1 cellular context compared by ENCODE assay signal in the genomic region with DNA sequence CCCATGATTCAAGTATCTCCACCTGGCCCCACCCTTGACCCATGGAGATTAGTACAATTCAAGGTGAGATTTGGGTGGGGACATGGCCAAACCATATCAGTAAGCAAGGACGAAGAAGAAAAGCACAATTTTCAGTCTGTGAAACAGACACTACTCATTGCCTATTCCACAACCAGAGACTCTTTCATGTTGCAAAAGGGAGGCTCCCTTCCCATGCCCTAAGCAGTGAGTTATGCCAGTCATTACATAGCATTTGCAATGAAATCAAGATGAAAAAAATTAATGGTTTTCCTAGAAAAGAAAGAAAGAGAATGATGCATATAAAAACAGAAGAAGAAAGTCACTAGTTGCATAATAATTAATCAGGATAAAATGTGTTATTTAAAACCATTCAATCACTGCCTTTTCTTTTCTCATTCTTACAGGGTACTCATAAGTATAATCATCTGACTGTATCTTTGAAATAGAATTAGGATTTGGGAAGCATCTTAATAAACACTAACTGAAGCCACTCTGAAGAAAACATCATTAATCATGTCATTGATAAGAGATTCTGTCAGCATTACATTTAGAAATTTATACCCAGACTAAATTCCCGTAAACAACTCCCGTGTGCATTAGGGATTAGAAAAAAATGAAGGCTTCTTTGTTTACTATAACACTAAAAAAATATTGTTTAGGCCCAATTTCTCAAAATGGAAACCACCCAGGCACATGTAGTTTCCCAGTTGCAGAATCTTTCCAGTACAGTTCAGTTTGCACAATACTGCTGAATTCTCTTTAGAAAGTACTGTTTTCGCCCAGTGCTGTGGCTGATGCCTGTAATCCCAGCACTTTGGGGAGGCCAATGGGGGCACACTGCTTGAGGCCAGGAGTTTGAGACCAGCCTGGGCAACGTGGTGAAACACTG.
TF ChIP-seq lines count a peak whose summit lies in the region.

No MANE protein-coding gene starts in this region.

TF ChIP-seq in GM23338, 12 proteins besides CTCF, POLR2A, EP300 and RAD21 (continued from another document):
- TF ChIP-seq, protein P1, sequence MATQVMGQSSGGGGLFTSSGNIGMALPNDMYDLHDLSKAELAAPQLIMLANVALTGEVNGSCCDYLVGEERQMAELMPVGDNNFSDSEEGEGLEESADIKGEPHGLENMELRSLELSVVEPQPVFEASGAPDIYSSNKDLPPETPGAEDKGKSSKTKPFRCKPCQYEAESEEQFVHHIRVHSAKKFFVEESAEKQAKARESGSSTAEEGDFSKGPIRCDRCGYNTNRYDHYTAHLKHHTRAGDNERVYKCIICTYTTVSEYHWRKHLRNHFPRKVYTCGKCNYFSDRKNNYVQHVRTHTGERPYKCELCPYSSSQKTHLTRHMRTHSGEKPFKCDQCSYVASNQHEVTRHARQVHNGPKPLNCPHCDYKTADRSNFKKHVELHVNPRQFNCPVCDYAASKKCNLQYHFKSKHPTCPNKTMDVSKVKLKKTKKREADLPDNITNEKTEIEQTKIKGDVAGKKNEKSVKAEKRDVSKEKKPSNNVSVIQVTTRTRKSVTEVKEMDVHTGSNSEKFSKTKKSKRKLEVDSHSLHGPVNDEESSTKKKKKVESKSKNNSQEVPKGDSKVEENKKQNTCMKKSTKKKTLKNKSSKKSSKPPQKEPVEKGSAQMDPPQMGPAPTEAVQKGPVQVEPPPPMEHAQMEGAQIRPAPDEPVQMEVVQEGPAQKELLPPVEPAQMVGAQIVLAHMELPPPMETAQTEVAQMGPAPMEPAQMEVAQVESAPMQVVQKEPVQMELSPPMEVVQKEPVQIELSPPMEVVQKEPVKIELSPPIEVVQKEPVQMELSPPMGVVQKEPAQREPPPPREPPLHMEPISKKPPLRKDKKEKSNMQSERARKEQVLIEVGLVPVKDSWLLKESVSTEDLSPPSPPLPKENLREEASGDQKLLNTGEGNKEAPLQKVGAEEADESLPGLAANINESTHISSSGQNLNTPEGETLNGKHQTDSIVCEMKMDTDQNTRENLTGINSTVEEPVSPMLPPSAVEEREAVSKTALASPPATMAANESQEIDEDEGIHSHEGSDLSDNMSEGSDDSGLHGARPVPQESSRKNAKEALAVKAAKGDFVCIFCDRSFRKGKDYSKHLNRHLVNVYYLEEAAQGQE (IDR thresholded peaks at IDR 0.05; ENCODE audit: unreplicated experiment) = no peak
- TF ChIP-seq EZH2 (IDR thresholded peaks at IDR 0.05; ENCODE audit: low read depth, unreplicated experiment) (no peak), JUNB (IDR thresholded peaks at IDR 0.05; ENCODE audit: unreplicated experiment) (no peak), NANOG (IDR thresholded peaks at IDR 0.05; ENCODE audit: borderline replicate concordance) (no peak), ZNF114 (CRISPR knock-in tag; IDR thresholded peaks at IDR 0.05) (no peak), CREB1 (CRISPR knock-in tag; IDR thresholded peaks at IDR 0.05; ENCODE audit: low read depth) (no peak), EZH2phosphoT487 (IDR thresholded peaks at IDR 0.05; ENCODE audit: unreplicated experiment) (no peak), STAT1 (IDR thresholded peaks at IDR 0.05; ENCODE audit: unreplicated experiment) (no peak), ZNF331 (CRISPR knock-in tag; IDR thresholded peaks at IDR 0.05; ENCODE audit: low read depth) (no peak)
- TF ChIP-seq, protein P2, sequence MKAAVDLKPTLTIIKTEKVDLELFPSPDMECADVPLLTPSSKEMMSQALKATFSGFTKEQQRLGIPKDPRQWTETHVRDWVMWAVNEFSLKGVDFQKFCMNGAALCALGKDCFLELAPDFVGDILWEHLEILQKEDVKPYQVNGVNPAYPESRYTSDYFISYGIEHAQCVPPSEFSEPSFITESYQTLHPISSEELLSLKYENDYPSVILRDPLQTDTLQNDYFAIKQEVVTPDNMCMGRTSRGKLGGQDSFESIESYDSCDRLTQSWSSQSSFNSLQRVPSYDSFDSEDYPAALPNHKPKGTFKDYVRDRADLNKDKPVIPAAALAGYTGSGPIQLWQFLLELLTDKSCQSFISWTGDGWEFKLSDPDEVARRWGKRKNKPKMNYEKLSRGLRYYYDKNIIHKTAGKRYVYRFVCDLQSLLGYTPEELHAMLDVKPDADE (IDR thresholded peaks at IDR 0.05) = no peak
- TF ChIP-seq, protein P3, sequence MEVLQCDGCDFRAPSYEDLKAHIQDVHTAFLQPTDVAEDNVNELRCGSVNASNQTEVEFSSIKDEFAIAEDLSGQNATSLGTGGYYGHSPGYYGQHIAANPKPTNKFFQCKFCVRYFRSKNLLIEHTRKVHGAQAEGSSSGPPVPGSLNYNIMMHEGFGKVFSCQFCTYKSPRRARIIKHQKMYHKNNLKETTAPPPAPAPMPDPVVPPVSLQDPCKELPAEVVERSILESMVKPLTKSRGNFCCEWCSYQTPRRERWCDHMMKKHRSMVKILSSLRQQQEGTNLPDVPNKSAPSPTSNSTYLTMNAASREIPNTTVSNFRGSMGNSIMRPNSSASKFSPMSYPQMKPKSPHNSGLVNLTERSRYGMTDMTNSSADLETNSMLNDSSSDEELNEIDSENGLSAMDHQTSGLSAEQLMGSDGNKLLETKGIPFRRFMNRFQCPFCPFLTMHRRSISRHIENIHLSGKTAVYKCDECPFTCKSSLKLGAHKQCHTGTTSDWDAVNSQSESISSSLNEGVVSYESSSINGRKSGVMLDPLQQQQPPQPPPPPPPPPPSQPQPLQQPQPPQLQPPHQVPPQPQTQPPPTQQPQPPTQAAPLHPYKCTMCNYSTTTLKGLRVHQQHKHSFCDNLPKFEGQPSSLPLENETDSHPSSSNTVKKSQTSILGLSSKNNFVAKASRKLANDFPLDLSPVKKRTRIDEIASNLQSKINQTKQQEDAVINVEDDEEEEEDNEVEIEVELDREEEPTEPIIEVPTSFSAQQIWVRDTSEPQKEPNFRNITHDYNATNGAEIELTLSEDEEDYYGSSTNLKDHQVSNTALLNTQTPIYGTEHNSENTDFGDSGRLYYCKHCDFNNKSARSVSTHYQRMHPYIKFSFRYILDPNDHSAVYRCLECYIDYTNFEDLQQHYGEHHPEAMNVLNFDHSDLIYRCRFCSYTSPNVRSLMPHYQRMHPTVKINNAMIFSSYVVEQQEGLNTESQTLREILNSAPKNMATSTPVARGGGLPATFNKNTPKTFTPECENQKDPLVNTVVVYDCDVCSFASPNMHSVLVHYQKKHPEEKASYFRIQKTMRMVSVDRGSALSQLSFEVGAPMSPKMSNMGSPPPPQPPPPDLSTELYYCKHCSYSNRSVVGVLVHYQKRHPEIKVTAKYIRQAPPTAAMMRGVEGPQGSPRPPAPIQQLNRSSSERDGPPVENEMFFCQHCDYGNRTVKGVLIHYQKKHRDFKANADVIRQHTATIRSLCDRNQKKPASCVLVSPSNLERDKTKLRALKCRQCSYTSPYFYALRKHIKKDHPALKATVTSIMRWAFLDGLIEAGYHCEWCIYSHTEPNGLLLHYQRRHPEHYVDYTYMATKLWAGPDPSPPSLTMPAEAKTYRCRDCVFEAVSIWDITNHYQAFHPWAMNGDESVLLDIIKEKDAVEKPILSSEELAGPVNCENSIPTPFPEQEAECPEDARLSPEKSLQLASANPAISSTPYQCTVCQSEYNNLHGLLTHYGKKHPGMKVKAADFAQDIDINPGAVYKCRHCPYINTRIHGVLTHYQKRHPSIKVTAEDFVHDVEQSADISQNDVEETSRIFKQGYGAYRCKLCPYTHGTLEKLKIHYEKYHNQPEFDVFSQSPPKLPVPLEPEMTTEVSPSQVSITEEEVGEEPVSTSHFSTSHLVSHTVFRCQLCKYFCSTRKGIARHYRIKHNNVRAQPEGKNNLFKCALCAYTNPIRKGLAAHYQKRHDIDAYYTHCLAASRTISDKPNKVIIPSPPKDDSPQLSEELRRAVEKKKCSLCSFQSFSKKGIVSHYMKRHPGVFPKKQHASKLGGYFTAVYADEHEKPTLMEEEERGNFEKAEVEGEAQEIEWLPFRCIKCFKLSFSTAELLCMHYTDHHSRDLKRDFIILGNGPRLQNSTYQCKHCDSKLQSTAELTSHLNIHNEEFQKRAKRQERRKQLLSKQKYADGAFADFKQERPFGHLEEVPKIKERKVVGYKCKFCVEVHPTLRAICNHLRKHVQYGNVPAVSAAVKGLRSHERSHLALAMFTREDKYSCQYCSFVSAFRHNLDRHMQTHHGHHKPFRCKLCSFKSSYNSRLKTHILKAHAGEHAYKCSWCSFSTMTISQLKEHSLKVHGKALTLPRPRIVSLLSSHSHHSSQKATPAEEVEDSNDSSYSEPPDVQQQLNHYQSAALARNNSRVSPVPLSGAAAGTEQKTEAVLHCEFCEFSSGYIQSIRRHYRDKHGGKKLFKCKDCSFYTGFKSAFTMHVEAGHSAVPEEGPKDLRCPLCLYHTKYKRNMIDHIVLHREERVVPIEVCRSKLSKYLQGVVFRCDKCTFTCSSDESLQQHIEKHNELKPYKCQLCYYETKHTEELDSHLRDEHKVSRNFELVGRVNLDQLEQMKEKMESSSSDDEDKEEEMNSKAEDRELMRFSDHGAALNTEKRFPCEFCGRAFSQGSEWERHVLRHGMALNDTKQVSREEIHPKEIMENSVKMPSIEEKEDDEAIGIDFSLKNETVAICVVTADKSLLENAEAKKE (CRISPR knock-in tag; IDR thresholded peaks at IDR 0.05) = no peak
